ENCODE assay signal across 13 cellular contexts in genomic region chr5:134116291-134116690, GRCh38. TPM values are rescaled to one million over a fixed set of nuclear protein-coding genes. Genes with fewer than 3 reads are reported as not detected.
DNase-seq lines count a peak whose midpoint lies in the region; ATAC-seq, FAIRE-seq and TF ChIP-seq lines count a peak whose summit lies in the region.
"Had no signal": no experiment of that assay in that cellular context is flagged by ENCODE, and none has a peak within 500 bp of the region (broad histone marks: within the 10 kb centered on the region; RNA-seq: fewer than 3 reads in every experiment).

No MANE protein-coding gene starts in this region.

- peaks cover 46% of the 10 kb centered on the region for H3K27me3 Mint-ChIP-seq in activated T-helper 2 cell treated with anti-CD3 and anti-CD28 coated beads, Interferon-gamma antibody, Interleukin-2, Interleukin-4, amounts not matched to agents 10 μg/mL and 5 μg/mL and 100 μg/mL, durations not matched to agents 14 hours and 24 hours and 36 hours (ENCODE audit: low read depth)
- peaks cover 39% of the 10 kb centered on the region for H3K27me3 Mint-ChIP-seq in mesothelial cell of epicardium (ENCODE audit: low read depth)

- no peaks in the 10 kb centered on the region for H3K9me3 ChIP-seq in A549
- H3K9me3 ChIP-seq: adrenal gland, stomach had no signal

- H3K4me3 Mint-ChIP-seq in activated T-helper 2 cell treated with anti-CD3 and anti-CD28 coated beads, Interferon-gamma antibody, Interleukin-2, Interleukin-4, amounts not matched to agents 10 μg/mL and 5 μg/mL and 100 μg/mL, durations not matched to agents 14 hours and 24 hours and 36 hours (ENCODE audit: low read depth) = peak overlapping the region; percentile 68
- H3K4me3 Mint-ChIP-seq in mesothelial cell of epicardium = peak overlapping the region; percentile 64

- WGBS in A549 (ENCODE audit: missing lambda C conversion rate) = 95% methylated on average over 10 of the region's 10 CpGs

- peaks cover 4% of the 10 kb centered on the region; the same call in 1 of the 3 replicates for H3K4me1 ChIP-seq in A549

- POLR2A ChIA-PET in A549 (lab: Yijun Ruan, JAX) = no interaction called here

- CTCF ChIA-PET in A549 (lab: Yijun Ruan, JAX) = interaction anchor here (9.2 to 22.6 kb wide), 2 partner anchors 27 to 76 kb away, joined by 62 to 263 read pairs; no protein-coding TSS in a partner anchor

- no peak for TF ChIP-seq RAD21 in A549 (conservative IDR thresholded peaks at IDR 0.05 in 1 of 2, IDR thresholded peaks at IDR 0.05 in 1 of 2)

- no peaks in the 10 kb centered on the region for H3K9me3 Mint-ChIP-seq in activated T-helper 2 cell treated with anti-CD3 and anti-CD28 coated beads, Interferon-gamma antibody, Interleukin-2, Interleukin-4, amounts not matched to agents 10 μg/mL and 5 μg/mL and 100 μg/mL, durations not matched to agents 14 hours and 24 hours and 36 hours
- no peaks in the 10 kb centered on the region for H3K9me3 Mint-ChIP-seq in mesothelial cell of epicardium
- H3K9me3 Mint-ChIP-seq: H9 had no signal

- no peak for ATAC-seq in A549
- ATAC-seq in HG03520 (IDR thresholded peaks at IDR 0.05; ENCODE audit: unreplicated experiment) = no peak
- ATAC-seq in GM21367 (IDR thresholded peaks at IDR 0.05; ENCODE audit: unreplicated experiment) = no peak
- ATAC-seq in GM21786 (IDR thresholded peaks at IDR 0.05; ENCODE audit: unreplicated experiment) = no peak

- no peak for FAIRE-seq in A549 (lab: Jason Lieb, UNC)

- peaks cover 36% of the 10 kb centered on the region for H3K4me1 Mint-ChIP-seq in activated T-helper 2 cell treated with anti-CD3 and anti-CD28 coated beads, Interferon-gamma antibody, Interleukin-2, Interleukin-4, amounts not matched to agents 10 μg/mL and 5 μg/mL and 100 μg/mL, durations not matched to agents 14 hours and 24 hours and 36 hours (ENCODE audit: low read depth)
- peaks cover 8% of the 10 kb centered on the region for H3K4me1 Mint-ChIP-seq in mesothelial cell of epicardium

- H3K4me3 ChIP-seq in A549 (no peak overlapping the region), GM06990 (replicated peaks; ENCODE audit: low read depth, low read length) (peak overlapping the region; percentile 69)

- no peak overlapping the region for H3K27ac ChIP-seq in A549
- H3K27ac ChIP-seq: adrenal gland had no signal

- H3K4me2 ChIP-seq in A549 = peak overlapping the region; percentile 76; the same call in 1 of the 3 replicates

- H3K36me3 ChIP-seq in GM06990 (ENCODE audit: control insufficient read depth, insufficient read depth, low read length) = peaks cover 4% of the 10 kb centered on the region
- H3K36me3 ChIP-seq: adrenal gland, stomach had no signal

- TF ChIP-seq EP300 in A549 (IDR thresholded peaks at IDR 0.05) = no peak

- no peaks in the 10 kb centered on the region for H3K27me3 ChIP-seq in GM06990 (replicated peaks; ENCODE audit: control insufficient read depth, insufficient read depth, low read length)
- H3K27me3 ChIP-seq: adrenal gland had no signal

- DNase-seq in A549 (ENCODE audit: low read depth in 1 of 2, low spot score in 1 of 2) = no peak
- no peak for DNase-seq in GM06990 (ENCODE audit: extremely low read depth, insufficient read length)
- no peak for DNase-seq in activated T-helper 2 cell treated with anti-CD3 and anti-CD28 coated beads, Interferon-gamma antibody, Interleukin-2, Interleukin-4, amounts not matched to agents 10 μg/mL and 5 μg/mL and 100 μg/mL, durations not matched to agents 14 hours and 24 hours and 36 hours (ENCODE audit: low spot score)
- DNase-seq in mesothelial cell of epicardium (ENCODE audit: low spot score in 2 of 2, unreplicated experiment in 2 of 2) = no peak
- DNase-seq in stimulated activated CD4-positive, alpha-beta T cell treated with anti-CD3 and anti-CD28 coated beads, Interleukin-4, amount 100 ng/mL, for 1 hour = no peak
- DNase-seq: dermis blood vessel endothelial cell; H9; stimulated activated CD4-positive, alpha-beta T cell treated with anti-CD3 and anti-CD28 coated beads, Interleukin-4, amount 100 ng/mL, for 4 hours had no signal

- H3K36me3 Mint-ChIP-seq in activated T-helper 2 cell treated with anti-CD3 and anti-CD28 coated beads, Interferon-gamma antibody, Interleukin-2, Interleukin-4, amounts not matched to agents 10 μg/mL and 5 μg/mL and 100 μg/mL, durations not matched to agents 14 hours and 24 hours and 36 hours (ENCODE audit: low read depth) = peaks cover 17% of the 10 kb centered on the region
- no peaks in the 10 kb centered on the region for H3K36me3 Mint-ChIP-seq in mesothelial cell of epicardium

- intact Hi-C loops in activated T-helper 2 cell treated with anti-CD3 and anti-CD28 coated beads, Interferon-gamma antibody, Interleukin-2, Interleukin-4, amounts not matched to agents 10 μg/mL and 5 μg/mL and 100 μg/mL, durations not matched to agents 14 hours and 24 hours and 36 hours (cut with micrococcal nuclease) = no loop called here

- no peak overlapping the region for H3K27ac Mint-ChIP-seq in activated T-helper 2 cell treated with anti-CD3 and anti-CD28 coated beads, Interferon-gamma antibody, Interleukin-2, Interleukin-4, amounts not matched to agents 10 μg/mL and 5 μg/mL and 100 μg/mL, durations not matched to agents 14 hours and 24 hours and 36 hours
- no peak overlapping the region for H3K27ac Mint-ChIP-seq in mesothelial cell of epicardium
- H3K27ac Mint-ChIP-seq: H9 had no signal

- TF ChIP-seq POLR2A in A549 (IDR thresholded peaks at IDR 0.05; ENCODE audit: low read length) = no peak

- no peak for TF ChIP-seq CTCF in A549 (IDR thresholded peaks at IDR 0.05)
- TF ChIP-seq CTCF in GM06990 (IDR thresholded peaks at IDR 0.05; ENCODE audit: insufficient read depth, low read length, poor library complexity, severe bottlenecking) = no peak
- TF ChIP-seq CTCF in mesothelial cell of epicardium (IDR thresholded peaks at IDR 0.05; ENCODE audit: unreplicated experiment) = no peak

TF ChIP-seq in A549, 52 proteins besides CTCF, POLR2A, EP300 and RAD21:
- no peak for TF ChIP-seq ESRRA (IDR thresholded peaks at IDR 0.05; ENCODE audit: borderline replicate concordance, low read length)
- no peak for TF ChIP-seq NFE2L2 (conservative IDR thresholded peaks at IDR 0.05; ENCODE audit: low read length)
- TF ChIP-seq HMGXB4 (CRISPR knock-in tag; IDR thresholded peaks at IDR 0.05; ENCODE audit: borderline replicate concordance) = no peak
- no peak for TF ChIP-seq RCOR1 (IDR thresholded peaks at IDR 0.05; ENCODE audit: low read depth, low read length)
- no peak for TF ChIP-seq JUNB (IDR thresholded peaks at IDR 0.05)
- no peak for TF ChIP-seq CEBPB (IDR thresholded peaks at IDR 0.05)
- no peak for TF ChIP-seq TFCP2L1 (CRISPR knock-in tag; IDR thresholded peaks at IDR 0.05)
- TF ChIP-seq KDM5A (IDR thresholded peaks at IDR 0.05) = no peak
- TF ChIP-seq FOXS1 (CRISPR knock-in tag; IDR thresholded peaks at IDR 0.05) = no peak
- TF ChIP-seq NR3C1 (IDR thresholded peaks at IDR 0.05) = no peak
- TF ChIP-seq TP53 (CRISPR knock-in tag; IDR thresholded peaks at IDR 0.05) = no peak
- TF ChIP-seq CBX2 (IDR thresholded peaks at IDR 0.05; ENCODE audit: borderline replicate concordance, low read depth) = no peak
- TF ChIP-seq MAFK (IDR thresholded peaks at IDR 0.05; ENCODE audit: partially characterized antibody) = no peak
- TF ChIP-seq HOXA7 (CRISPR knock-in tag; IDR thresholded peaks at IDR 0.05) = no peak

RNA-seq across cellular contexts. Expression of gene TCF7, which starts 1.8 kb away (rescaled TPM):
- polyA plus RNA-seq in A549 (2011; rRNA removed) = 2.8 and 3.7 TPM in 2 replicates
- polyA plus RNA-seq in A549 (2012; cell fraction: cytosol; rRNA removed) = 4.1 and 4.4 TPM in 2 replicates
- polyA plus RNA-seq in A549 (2012; cell fraction: nucleus; rRNA removed) = 5.1 and 5.8 TPM in 2 replicates
- 8.0 to 10.2 TPM (median 10.1 TPM) in 3 replicates for polyA plus RNA-seq in A549 (2017; fragmentation: RNase III; extraction: RNeasy Plus Mini Kit Qiagen cat#74134 plus additional on column Dnase treatment)
- polyA minus RNA-seq in A549 (2011; rRNA and poly(A)+ RNA removed) = 6.3 and 7.2 TPM in 2 replicates
- total RNA-seq in activated T-helper 2 cell treated with anti-CD3 and anti-CD28 coated beads, Interferon-gamma antibody, Interleukin-2, Interleukin-4, amounts not matched to agents 10 μg/mL and 5 μg/mL and 100 μg/mL, durations not matched to agents 14 hours and 24 hours and 36 hours = 8.4 and 10.0 TPM in 2 replicates
- 7.5 to 9.0 TPM (median 8.0 TPM) in 3 replicates for total RNA-seq in mesothelial cell of epicardium
